ENCODE assay signal across 2 cellular contexts in genomic region chr6:28825732-28826293, GRCh38.
TF ChIP-seq lines count a peak whose summit lies in the region.

No MANE protein-coding gene starts in this region.

TF ChIP-seq in IMR-90, 13 proteins besides CTCF, POLR2A, EP300 and RAD21:
- no peak for TF ChIP-seq MAZ (IDR thresholded peaks at IDR 0.05; ENCODE audit: borderline replicate concordance, low read depth, low read length)
- no peak for TF ChIP-seq NFE2L2 (IDR thresholded peaks at IDR 0.05; ENCODE audit: low read depth, low read length)
- no peak for TF ChIP-seq CHD1 (IDR thresholded peaks at IDR 0.05; ENCODE audit: low read depth, low read length)
- TF ChIP-seq MAFK (IDR thresholded peaks at IDR 0.05; ENCODE audit: low read depth, low read length): no peak
- TF ChIP-seq BHLHE40 (IDR thresholded peaks at IDR 0.05; ENCODE audit: low read depth, low read length): no peak
- TF ChIP-seq ELK1 (IDR thresholded peaks at IDR 0.05; ENCODE audit: borderline replicate concordance, low read depth, low read length): no peak
- no peak for TF ChIP-seq MXI1 (IDR thresholded peaks at IDR 0.05; ENCODE audit: borderline replicate concordance, low read depth, low read length)
- no peak for TF ChIP-seq FOS (IDR thresholded peaks at IDR 0.05; ENCODE audit: low read depth, low read length)
- TF ChIP-seq CEBPB (IDR thresholded peaks at IDR 0.05; ENCODE audit: low read depth, low read length): no peak
- TF ChIP-seq SMC3 (IDR thresholded peaks at IDR 0.05; ENCODE audit: low read depth, low read length): no peak
- no peak for TF ChIP-seq RCOR1 (IDR thresholded peaks at IDR 0.05; ENCODE audit: insufficient replicate concordance, low read length)
TF ChIP-seq in IMR-90: peak in this region for 0.

TF ChIP-seq in neural cell, 6 proteins besides CTCF, POLR2A, EP300 and RAD21:
- TF ChIP-seq MXI1 (conservative IDR thresholded peaks at IDR 0.05; ENCODE audit: poor library complexity, severe bottlenecking): no peak
- no peak for TF ChIP-seq EZH2 (IDR thresholded peaks at IDR 0.05; ENCODE audit: borderline replicate concordance, insufficient read depth, low read length, poor library complexity, severe bottlenecking)
- no peak for TF ChIP-seq TAF1 (IDR thresholded peaks at IDR 0.05; ENCODE audit: low read depth)
